In genomic region chr20:17909745-17910345, GRCh38 we compare ENCODE assay signal across 2 cellular contexts.
TF ChIP-seq lines count a peak whose summit lies in the region.

No MANE protein-coding gene starts in this region.

TF ChIP-seq in IMR-90, 13 proteins besides CTCF, POLR2A, EP300 and RAD21 (continued from another document):
- TF ChIP-seq ELK1 (IDR thresholded peaks at IDR 0.05; ENCODE audit: borderline replicate concordance, low read depth, low read length): no peak
- TF ChIP-seq CHD1 (IDR thresholded peaks at IDR 0.05; ENCODE audit: low read depth, low read length): no peak
- TF ChIP-seq MXI1 (IDR thresholded peaks at IDR 0.05; ENCODE audit: borderline replicate concordance, low read depth, low read length): no peak
- no peak for TF ChIP-seq RCOR1 (IDR thresholded peaks at IDR 0.05; ENCODE audit: insufficient replicate concordance, low read length)
- no peak for TF ChIP-seq FOS (IDR thresholded peaks at IDR 0.05; ENCODE audit: low read depth, low read length)
- TF ChIP-seq SMC3 (IDR thresholded peaks at IDR 0.05; ENCODE audit: low read depth, low read length): no peak
- TF ChIP-seq CEBPB (IDR thresholded peaks at IDR 0.05; ENCODE audit: low read depth, low read length): no peak
- no peak for TF ChIP-seq MAFK (IDR thresholded peaks at IDR 0.05; ENCODE audit: low read depth, low read length)

TF ChIP-seq in WTC11, 78 proteins besides CTCF, POLR2A, EP300 and RAD21 (continued from another document):
- no peak for TF ChIP-seq ZMAT4 (CRISPR knock-in tag; IDR thresholded peaks at IDR 0.05)
- no peak for TF ChIP-seq GRHL2 (CRISPR knock-in tag; IDR thresholded peaks at IDR 0.05; ENCODE audit: insufficient replicate concordance, severe bottlenecking)
- TF ChIP-seq CREB1 (CRISPR knock-in tag; IDR thresholded peaks at IDR 0.05): no peak
- no peak for TF ChIP-seq TP53 (CRISPR knock-in tag; IDR thresholded peaks at IDR 0.05)
- TF ChIP-seq FOXK1 (CRISPR knock-in tag; IDR thresholded peaks at IDR 0.05): no peak
- TF ChIP-seq AFF4 (CRISPR knock-in tag; IDR thresholded peaks at IDR 0.05; ENCODE audit: borderline replicate concordance): no peak
- no peak for TF ChIP-seq ESRRA (CRISPR knock-in tag; IDR thresholded peaks at IDR 0.05; ENCODE audit: borderline replicate concordance)
- no peak for TF ChIP-seq IRF1 (CRISPR knock-in tag; IDR thresholded peaks at IDR 0.05)
- TF ChIP-seq ARID4B (CRISPR knock-in tag; IDR thresholded peaks at IDR 0.05; ENCODE audit: borderline replicate concordance): no peak
- TF ChIP-seq ATF2 (CRISPR knock-in tag; IDR thresholded peaks at IDR 0.05; ENCODE audit: borderline replicate concordance, low read depth): no peak
- TF ChIP-seq TEAD4 (CRISPR knock-in tag; IDR thresholded peaks at IDR 0.05): no peak
- TF ChIP-seq ZNF138 (CRISPR knock-in tag; conservative IDR thresholded peaks at IDR 0.05): no peak
- no peak for TF ChIP-seq ZNF425 (CRISPR knock-in tag; conservative IDR thresholded peaks at IDR 0.05)
- no peak for TF ChIP-seq IRF2 (CRISPR knock-in tag; IDR thresholded peaks at IDR 0.05; ENCODE audit: borderline replicate concordance, low read depth)
